2 cellular contexts compared by ENCODE assay signal in the genomic region with DNA sequence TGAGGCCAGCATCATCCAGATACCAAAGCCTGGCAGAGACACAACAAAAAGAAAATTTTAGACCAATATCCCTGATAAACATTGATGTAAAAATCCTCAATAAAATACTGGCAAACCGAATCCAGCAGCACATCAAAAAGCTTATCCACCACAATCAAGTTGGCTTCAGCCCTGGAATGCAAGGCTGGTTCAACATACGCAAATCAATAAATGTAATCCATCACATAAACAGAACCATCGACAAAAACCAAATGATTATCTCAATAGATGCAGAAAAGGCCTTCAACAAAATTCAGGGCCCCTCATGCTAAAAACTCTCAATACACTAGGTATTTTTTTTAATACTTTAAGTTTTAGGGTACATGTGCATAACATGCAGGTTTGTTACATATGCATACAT.
DNase-seq lines count a peak whose midpoint lies in the region; ATAC-seq, FAIRE-seq and TF ChIP-seq lines count a peak whose summit lies in the region.
"Not testable (repeated sequence)": the region's sequence is repeated elsewhere in the genome, so short reads cannot be mapped to it uniquely, and the experiment has no call there.

No MANE protein-coding gene starts in this region.

- H3K4me3 ChIP-seq in K562, result not testable (repeated sequence)
- H3K4me3 ChIP-seq in endodermal cell (ENCODE audit: low read length), result peak overlapping the region; percentile 64

- DNase-seq in K562 (ENCODE audit: extremely low read depth in 1 of 4, low spot score in 3 of 4); endodermal cell: not testable (repeated sequence)

- peaks cover 10% of the 10 kb centered on the region for H3K4me1 Mint-ChIP-seq in endodermal cell

- H3K27ac ChIP-seq in K562 (ENCODE audit: extremely low read depth, low read depth, low read length); endodermal cell (ENCODE audit: low read depth, low read length): not testable (repeated sequence)

- H3K36me3 Mint-ChIP-seq in endodermal cell (ENCODE audit: low read depth), result peaks cover 45% of the 10 kb centered on the region

- not testable (repeated sequence) for H2AFZ ChIP-seq in K562 (ENCODE audit: low read depth, low read length)

- not testable (repeated sequence) for BruUV-seq in K562 (replicated peaks; lab: Mats Ljungman, UMichigan)

- H4K20me1 ChIP-seq in K562 (replicated peaks; ENCODE audit: control insufficient read depth, insufficient read depth, low read length), result not testable (repeated sequence)

- not testable (repeated sequence) for H3K4me3 Mint-ChIP-seq in endodermal cell

- not testable (repeated sequence) for TF ChIP-seq EP300 in K562 (IDR thresholded peaks at IDR 0.05; ENCODE audit: low read length)

- H3K9me3 Mint-ChIP-seq in endodermal cell, result peaks cover 52% of the 10 kb centered on the region

- not testable (repeated sequence) for H3K9ac ChIP-seq in K562 (ENCODE audit: insufficient read depth in 1 of 2, low read depth in 2 of 2, low read length in 2 of 2); endodermal cell (ENCODE audit: extremely low read depth, low read length, poor library complexity, severe bottlenecking)

- POLR2A ChIA-PET in K562 (lab: Yijun Ruan, JAX), result not testable (repeated sequence)

- H3K27ac Mint-ChIP-seq in endodermal cell, result not testable (repeated sequence)

- not testable (repeated sequence) for TF ChIP-seq RAD21 in K562 (CRISPR knock-in tag; conservative IDR thresholded peaks at IDR 0.05 in 1 of 2, IDR thresholded peaks at IDR 0.05 in 1 of 2)

- FAIRE-seq in K562 (lab: Jason Lieb, UNC), result not testable (repeated sequence)

- H3K27me3 Mint-ChIP-seq in endodermal cell (ENCODE audit: insufficient read depth), result not testable (repeated sequence)

- CTCF ChIA-PET in K562 (lab: Yijun Ruan, JAX; ENCODE audit: low intra/inter-chr PET ratio), result not testable (repeated sequence)

- not testable (repeated sequence) for TF ChIP-seq POLR2A in K562 (conservative IDR thresholded peaks at IDR 0.05)

- not testable (repeated sequence) for H3K79me2 ChIP-seq in K562 (ENCODE audit: control insufficient read depth, insufficient read depth, low read length)

- H3K9me1 ChIP-seq in K562 (ENCODE audit: control insufficient read depth, insufficient read depth, low read length), result not testable (repeated sequence)

- not testable (repeated sequence) for H3K36me3 ChIP-seq in K562 (ENCODE audit: control insufficient read depth, insufficient read depth, low read length)
- peaks cover 25% of the 10 kb centered on the region for H3K36me3 ChIP-seq in endodermal cell (ENCODE audit: control insufficient read depth, insufficient read depth, low read length)

- not testable (repeated sequence) for H3K27me3 ChIP-seq in K562 (ENCODE audit: control insufficient read depth in 2 of 2, insufficient read depth in 2 of 2, low read length in 2 of 2); endodermal cell (ENCODE audit: control insufficient read depth, insufficient read depth, low read length, poor library complexity, severe bottlenecking)

- ATAC-seq in K562, result not testable (repeated sequence)

- WGBS in K562 (ENCODE audit: insufficient coverage, low coverage, missing lambda C conversion rate), result 42% methylated on average over 3 of the region's 3 CpGs
- 89% methylated on average over 3 of the region's 3 CpGs; no CpG with 5 or more reads in 1 of the 2 experiments for WGBS in endodermal cell (ENCODE audit: insufficient coverage in 1 of 2, insufficient read length in 1 of 2), 2 experiments

- not testable (repeated sequence) for H3K9me3 ChIP-seq in K562 (replicated peaks; ENCODE audit: control insufficient read depth, insufficient read depth, low read depth, low read length)
- peaks cover 52% of the 10 kb centered on the region for H3K9me3 ChIP-seq in endodermal cell (ENCODE audit: control insufficient read depth, low read length)

- intact Hi-C loops in K562 (cut with micrococcal nuclease), result not testable (repeated sequence)

- H3K4me2 ChIP-seq in K562 (ENCODE audit: insufficient read depth, low read length), result not testable (repeated sequence)

- in situ Hi-C loops in K562 (cut with MboI), result not testable (repeated sequence)

- not testable (repeated sequence) for H3K4me1 ChIP-seq in K562 (replicated peaks in 1 of 2; ENCODE audit: control insufficient read depth in 2 of 2, insufficient read depth in 2 of 2, low read length in 2 of 2); endodermal cell (ENCODE audit: control insufficient read depth, insufficient read depth, low read length)

- TF ChIP-seq CTCF in K562 (IDR thresholded peaks at IDR 0.05 in 2 of 3, conservative IDR thresholded peaks at IDR 0.05 in 1 of 3; ENCODE audit: insufficient read depth in 2 of 3, low read depth in 1 of 3, low read length in 3 of 3); endodermal cell (conservative IDR thresholded peaks at IDR 0.05): not testable (repeated sequence)

TF ChIP-seq in K562, 482 proteins besides CTCF, POLR2A, EP300 and RAD21:
- peak; percentile 27; the same call in 1 of the 2 replicates for TF ChIP-seq ZNF507 (tag; conservative IDR thresholded peaks at IDR 0.05)
- peak; percentile 99 for TF ChIP-seq ZNF324 (CRISPR knock-in tag; IDR thresholded peaks at IDR 0.05)
